Comparison of ENCODE assay signal across 9 cellular contexts in the genomic region with DNA sequence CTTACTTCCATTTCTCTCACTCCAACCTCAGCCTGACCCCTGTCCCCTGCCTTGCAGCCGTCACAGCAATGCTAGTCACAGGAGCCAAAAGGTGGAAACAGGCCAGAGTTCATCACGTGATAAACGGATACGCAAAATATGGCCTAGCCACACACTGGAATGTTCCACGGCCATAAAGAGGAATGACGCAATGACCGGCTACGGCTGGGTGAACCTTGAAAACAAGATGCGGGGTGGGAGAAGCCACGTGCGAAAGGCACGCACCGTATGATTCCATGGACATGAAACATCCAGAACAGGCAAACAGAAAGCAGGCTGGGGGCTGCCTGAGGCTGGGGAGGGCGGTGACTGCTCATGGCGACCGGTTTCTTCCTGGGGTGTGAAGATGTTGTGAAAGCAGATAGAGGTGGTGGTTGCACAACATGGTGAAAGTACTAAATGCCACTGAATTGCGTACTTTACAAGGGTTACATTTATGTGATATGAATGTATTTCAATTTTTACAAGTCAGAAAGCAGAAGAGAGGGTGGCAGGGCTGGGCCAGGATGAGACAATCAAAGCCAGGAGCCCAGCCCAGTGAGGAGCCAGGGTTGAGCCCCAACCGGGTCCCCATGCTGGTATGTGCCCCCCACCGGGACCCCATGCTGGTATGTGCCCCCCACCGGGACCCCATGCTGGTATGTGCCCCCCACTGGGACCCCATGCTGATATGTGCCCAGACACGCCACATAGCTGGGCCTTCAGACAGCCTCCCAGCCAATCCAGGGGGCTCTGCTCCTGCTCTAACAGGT.
DNase-seq lines count a peak whose midpoint lies in the region; ATAC-seq, FAIRE-seq and TF ChIP-seq lines count a peak whose summit lies in the region.
"Had no signal": no experiment of that assay in that cellular context is flagged by ENCODE, and none has a peak within 500 bp of the region (broad histone marks: within the 10 kb centered on the region; RNA-seq: fewer than 3 reads in every experiment).

No MANE protein-coding gene starts in this region.

- POLR2A ChIA-PET in HEK293 (lab: Yijun Ruan, JAX), result no interaction called here
- POLR2A ChIA-PET in activated CD4-positive, alpha-beta memory T cell treated with anti-CD3 and anti-CD28 coated beads for 36 hours (lab: Charles Lee), result no interaction called here

- intact Hi-C loops in gastrocnemius medialis (cut with DNase I; ENCODE audit: low total_unique reads), result no loop called here
- intact Hi-C loops in activated CD4-positive, alpha-beta memory T cell treated with anti-CD3 and anti-CD28 coated beads for 36 hours (cut with micrococcal nuclease), result no loop called here

- H3K79me2 ChIP-seq in astrocyte (ENCODE audit: insufficient read depth, low read length), result peaks cover 31% of the 10 kb centered on the region
- peaks cover 27% of the 10 kb centered on the region for H3K79me2 ChIP-seq in hepatocyte

- in situ Hi-C loops in gastrocnemius medialis (cut with MboI; ENCODE audit: low sequenced_read_pairs in 4 of 4), result no loop called here

- H3K4me3 ChIP-seq in HEK293 (ENCODE audit: low read depth, low read length) (no peak overlapping the region), astrocyte (ENCODE audit: insufficient read depth, low read depth, low read length) (no peak overlapping the region), hepatocyte (no peak overlapping the region), gastrocnemius medialis (no peak overlapping the region)

- 72% methylated on average over 21 of the region's 21 CpGs for WGBS in hepatocyte (ENCODE audit: low lambda C conversion rate, missing lambda C conversion rate)

- H3K36me3 ChIP-seq in HEK293 (ENCODE audit: control insufficient read depth in 2 of 2, insufficient read depth in 1 of 2, low read length in 2 of 2) (no peaks in the 10 kb centered on the region), astrocyte (ENCODE audit: insufficient read depth, low read length) (no peaks in the 10 kb centered on the region), hepatocyte (replicated peaks; ENCODE audit: insufficient read depth, low read depth) (no peaks in the 10 kb centered on the region), gastrocnemius medialis (no peaks in the 10 kb centered on the region)

- ATAC-seq in gastrocnemius medialis, result peak; percentile 66 to 82

- H3K9ac ChIP-seq in astrocyte (ENCODE audit: low read length), result no peak overlapping the region

- no peaks in the 10 kb centered on the region for H3K9me3 Mint-ChIP-seq in astrocyte (ENCODE audit: unreplicated experiment)
- no peaks in the 10 kb centered on the region for H3K9me3 Mint-ChIP-seq in activated CD4-positive, alpha-beta memory T cell treated with anti-CD3 and anti-CD28 coated beads for 36 hours

- H3K4me2 ChIP-seq in astrocyte (ENCODE audit: low read length), result no peak overlapping the region
- peak overlapping the region; percentile 26 for H3K4me2 ChIP-seq in hepatocyte

- H4K20me1 ChIP-seq in astrocyte (ENCODE audit: insufficient read depth, low read length) (peaks cover 80% of the 10 kb centered on the region), hepatocyte (ENCODE audit: insufficient read depth, poor library complexity, severe bottlenecking) (no peaks in the 10 kb centered on the region)

- TF ChIP-seq CTCF in HEK293 (tag by site-specific recombination; IDR thresholded peaks at IDR 0.05) (no peak), astrocyte (IDR thresholded peaks at IDR 0.05; ENCODE audit: insufficient read depth, low read depth, low read length) (no peak), hepatocyte (IDR thresholded peaks at IDR 0.05; ENCODE audit: poor library complexity) (no peak), gastrocnemius medialis (IDR thresholded peaks at IDR 0.05 in 4 of 5, conservative IDR thresholded peaks at IDR 0.05 in 1 of 5) (no peak)

- H3K27me3 ChIP-seq in astrocyte (ENCODE audit: insufficient read depth, low read length), result no peaks in the 10 kb centered on the region
- H3K27me3 ChIP-seq in hepatocyte, result no peaks in the 10 kb centered on the region
- H3K27me3 ChIP-seq in gastrocnemius medialis, result peaks cover 0 to 3% (median 0%) of the 10 kb centered on the region in 3 donors

- H3K36me3 Mint-ChIP-seq in astrocyte (ENCODE audit: low read depth, unreplicated experiment), result peaks cover 32% of the 10 kb centered on the region
- H3K36me3 Mint-ChIP-seq in activated CD4-positive, alpha-beta memory T cell treated with anti-CD3 and anti-CD28 coated beads for 36 hours, result no peaks in the 10 kb centered on the region

- FAIRE-seq in astrocyte (lab: Jason Lieb, UNC), result no peak

- H3K27me3 Mint-ChIP-seq in astrocyte (ENCODE audit: low read depth, unreplicated experiment), result no peaks in the 10 kb centered on the region
- no peaks in the 10 kb centered on the region for H3K27me3 Mint-ChIP-seq in activated CD4-positive, alpha-beta memory T cell treated with anti-CD3 and anti-CD28 coated beads for 36 hours

- H3K9me3 ChIP-seq in HEK293 (ENCODE audit: control insufficient read depth, insufficient read depth, low read depth, low read length) (no peaks in the 10 kb centered on the region), astrocyte (ENCODE audit: insufficient read depth, low read depth, low read length) (no peaks in the 10 kb centered on the region), hepatocyte (ENCODE audit: low read depth) (no peaks in the 10 kb centered on the region), gastrocnemius medialis (no peaks in the 10 kb centered on the region)

- DNase-seq in astrocyte (ENCODE audit: low read depth), result peak; percentile 50
- DNase-seq in hepatocyte (ENCODE audit: low spot score), result peak; percentile 89
- DNase-seq in gastrocnemius medialis, result peak; percentile 31 to 46
- DNase-seq in activated naive CD4-positive, alpha-beta T cell (lab: John Stamatoyannopoulos, UW), result no peak
- no peak for DNase-seq in inferior parietal cortex (ENCODE audit: extremely low spot score)
- no peak for DNase-seq in LoVo (ENCODE audit: low spot score)
- DNase-seq in activated CD4-positive, alpha-beta memory T cell treated with anti-CD3 and anti-CD28 coated beads for 36 hours, result no peak
- DNase-seq: DMS79 had no signal

- H2AFZ ChIP-seq in astrocyte (ENCODE audit: low read depth, low read length), result no peak overlapping the region
- H2AFZ ChIP-seq in hepatocyte, result no peak overlapping the region

- H3K4me3 Mint-ChIP-seq in astrocyte (ENCODE audit: unreplicated experiment), result no peak overlapping the region
- H3K4me3 Mint-ChIP-seq in activated CD4-positive, alpha-beta memory T cell treated with anti-CD3 and anti-CD28 coated beads for 36 hours, result no peak overlapping the region

- TF ChIP-seq POLR2A in gastrocnemius medialis (IDR thresholded peaks at IDR 0.05), result no peak

- H3K27ac ChIP-seq in HEK293 (ENCODE audit: extremely low read depth, low read depth, low read length), result no peak overlapping the region
- no peak overlapping the region for H3K27ac ChIP-seq in astrocyte (ENCODE audit: low read depth, low read length)
- H3K27ac ChIP-seq in hepatocyte, result peak overlapping the region; percentile 97
- peak overlapping the region in 3 of 4 donors; percentile 54 to 68 (median 57) for H3K27ac ChIP-seq in gastrocnemius medialis

- peaks cover 5% of the 10 kb centered on the region for H3K4me1 Mint-ChIP-seq in astrocyte (ENCODE audit: low read depth, unreplicated experiment)
- no peaks in the 10 kb centered on the region for H3K4me1 Mint-ChIP-seq in activated CD4-positive, alpha-beta memory T cell treated with anti-CD3 and anti-CD28 coated beads for 36 hours (ENCODE audit: low read depth)

- CTCF ChIA-PET in HEK293 (lab: Yijun Ruan, JAX), result no interaction called here
- CTCF ChIA-PET in activated CD4-positive, alpha-beta memory T cell treated with anti-CD3 and anti-CD28 coated beads for 36 hours (lab: Charles Lee), result no interaction called here

- no peaks in the 10 kb centered on the region for H3K9me2 ChIP-seq in hepatocyte (replicated peaks; ENCODE audit: insufficient read depth)

- H3K27ac Mint-ChIP-seq in astrocyte (ENCODE audit: unreplicated experiment), result no peak overlapping the region
- H3K27ac Mint-ChIP-seq in activated CD4-positive, alpha-beta memory T cell treated with anti-CD3 and anti-CD28 coated beads for 36 hours, result no peak overlapping the region

- H3K4me1 ChIP-seq in HEK293 (ENCODE audit: control insufficient read depth, insufficient read depth, low read length) (no peaks in the 10 kb centered on the region), astrocyte (ENCODE audit: insufficient read depth, low read length) (peaks cover 4% of the 10 kb centered on the region), hepatocyte (ENCODE audit: insufficient read depth) (peaks cover 6% of the 10 kb centered on the region), gastrocnemius medialis (no peaks in the 10 kb centered on the region)

TF ChIP-seq in HEK293, 187 proteins besides CTCF, POLR2A, EP300 and RAD21:
- no peak for TF ChIP-seq ZNF202 (tag by site-specific recombination; IDR thresholded peaks at IDR 0.05; ENCODE audit: borderline replicate concordance)
- peak; percentile 84 for TF ChIP-seq ZIC2 (tag by site-specific recombination; IDR thresholded peaks at IDR 0.05)
- no peak for TF ChIP-seq KLF10 (tag by site-specific recombination; IDR thresholded peaks at IDR 0.05)
- peak; percentile 98 for TF ChIP-seq GLIS1 (tag by site-specific recombination; IDR thresholded peaks at IDR 0.05)

Comparison
In these comparisons a context has a peak if more than half of its experiments do, and no peak if none do; other contexts are left out.
1. H3K27ac ChIP-seq: peak in hepatocyte (single experiment) and gastrocnemius medialis (3 of 4); none in HEK293 (single experiment) and astrocyte (single experiment).
2. DNase-seq: peak in astrocyte (single experiment), hepatocyte (single experiment) and gastrocnemius medialis (2 of 2); none in activated naive CD4-positive, alpha-beta T cell (0 of 4), inferior parietal cortex (single experiment), LoVo (single experiment) and activated CD4-positive, alpha-beta memory T cell treated with anti-CD3 and anti-CD28 coated beads for 36 hours (single experiment).